ENCODE assay signal across 24 cellular contexts in genomic region chrX:3648084-3648483, GRCh38.
"Had no signal": no experiment of that assay in that cellular context is flagged by ENCODE, and none has a peak within 500 bp of the region (broad histone marks: within the 10 kb centered on the region; RNA-seq: fewer than 3 reads in every experiment).

No MANE protein-coding gene starts in this region.

- H3K4me3 Mint-ChIP-seq: dendritic cell treated with granulocyte-macrophage colony-stimulating factor and Interleukin-4, amounts not matched to agents 40 ng/mL and 50 ng/mL, for 4 days; endodermal cell had no signal

- H3K27me3 ChIP-seq: colonic mucosa, esophagus muscularis mucosa, esophagus squamous epithelium, foreskin keratinocyte, gastrocnemius medialis, gastroesophageal sphincter, heart left ventricle, heart right ventricle had no signal

- H3K4me3 ChIP-seq: colonic mucosa, coronary artery, dorsolateral prefrontal cortex, esophagus muscularis mucosa, esophagus squamous epithelium, gastrocnemius medialis, gastroesophageal sphincter, heart left ventricle, heart right ventricle had no signal

- H3K27ac ChIP-seq: colonic mucosa, coronary artery, dorsolateral prefrontal cortex, epithelial cell of prostate, esophagus muscularis mucosa, esophagus squamous epithelium, foreskin keratinocyte, gastrocnemius medialis, gastroesophageal sphincter, heart left ventricle, heart right ventricle had no signal

- H3K27ac Mint-ChIP-seq: dendritic cell treated with granulocyte-macrophage colony-stimulating factor and Interleukin-4, amounts not matched to agents 40 ng/mL and 50 ng/mL, for 4 days; endodermal cell had no signal

- ATAC-seq: esophagus mucosa, foreskin keratinocyte, gastrocnemius medialis, gastroesophageal sphincter, heart left ventricle, heart right ventricle had no signal

- DNase-seq: colonic mucosa; cortex of kidney; dermis blood vessel endothelial cell; dorsolateral prefrontal cortex; effector CD4-positive, alpha-beta T cell; effector CD8-positive, alpha-beta T cell; effector memory CD4-positive, alpha-beta T cell; endodermal cell; erythroblast; esophagus squamous epithelium; foreskin fibroblast; foreskin keratinocyte; foreskin melanocyte; gastrocnemius medialis; glutamatergic neuron; head of caudate nucleus; heart left ventricle; heart right ventricle had no signal

- H3K4me1 Mint-ChIP-seq: endodermal cell had no signal

- H3K9me3 Mint-ChIP-seq: dendritic cell treated with granulocyte-macrophage colony-stimulating factor and Interleukin-4, amounts not matched to agents 40 ng/mL and 50 ng/mL, for 4 days had no signal

- H3K27me3 Mint-ChIP-seq: dendritic cell treated with granulocyte-macrophage colony-stimulating factor and Interleukin-4, amounts not matched to agents 40 ng/mL and 50 ng/mL, for 4 days had no signal

- H3K4me1 ChIP-seq: colonic mucosa, esophagus muscularis mucosa, esophagus squamous epithelium, foreskin keratinocyte, gastrocnemius medialis, gastroesophageal sphincter, heart left ventricle, heart right ventricle had no signal

- H3K9me3 ChIP-seq: colonic mucosa, esophagus muscularis mucosa, esophagus squamous epithelium, gastrocnemius medialis, gastroesophageal sphincter had no signal

- H3K36me3 ChIP-seq: colonic mucosa, gastrocnemius medialis, gastroesophageal sphincter had no signal
